ENCODE assay signal across 8 cellular contexts in genomic region chr12:54991161-54991991, GRCh38. TPM values are rescaled to one million over a fixed set of nuclear protein-coding genes. Genes with fewer than 3 reads are reported as not detected.
DNase-seq lines count a peak whose midpoint lies in the region; ATAC-seq, FAIRE-seq and TF ChIP-seq lines count a peak whose summit lies in the region.

No MANE protein-coding gene starts in this region.

- intact Hi-C loops in MCF 10A (cut with micrococcal nuclease): loop anchor here (5.0 kb wide), 1 partner anchor 626 kb away; no protein-coding TSS in a partner anchor

- peaks cover 5% of the 10 kb centered on the region for H3K4me1 Mint-ChIP-seq in MCF 10A (ENCODE audit: insufficient read depth, unreplicated experiment)

- H3K9me3 Mint-ChIP-seq in MCF 10A (ENCODE audit: unreplicated experiment): no peaks in the 10 kb centered on the region

- peaks cover 73% of the 10 kb centered on the region for H3K27me3 Mint-ChIP-seq in MCF 10A (ENCODE audit: insufficient read depth, unreplicated experiment)

- DNase-seq in RPMI8226: peak; percentile 24
- DNase-seq in kidney tubule cell (ENCODE audit: low spot score): peak; percentile 19
- DNase-seq in COLO668 (lab: John Stamatoyannopoulos, UW; ENCODE audit: unreplicated experiment): no peak
- DNase-seq in dermis blood vessel endothelial cell: no peak
- no peak for DNase-seq in MCF 10A (ENCODE audit: unreplicated experiment)
- DNase-seq in urothelium cell line (ENCODE audit: low spot score): no peak

- TF ChIP-seq CTCF in MCF 10A (IDR thresholded peaks at IDR 0.05; ENCODE audit: unreplicated experiment): no peak

- H3K36me3 Mint-ChIP-seq in MCF 10A (ENCODE audit: insufficient read depth, unreplicated experiment): peaks cover 5% of the 10 kb centered on the region

- H3K4me3 Mint-ChIP-seq in MCF 10A (ENCODE audit: unreplicated experiment): no peak overlapping the region

- ATAC-seq in GM18873 (IDR thresholded peaks at IDR 0.05; ENCODE audit: low FRiP score, unreplicated experiment): peak; percentile 61
- peak; percentile 61 for ATAC-seq in HG02870 (IDR thresholded peaks at IDR 0.05; ENCODE audit: unreplicated experiment)

- CTCF ChIA-PET in MCF 10A (lab: Yijun Ruan, JAX): interaction anchor here (0.6 to 3.4 kb wide), 8 partner anchors 12 to 289 kb away, joined by 3 to 233 read pairs (median 15); no protein-coding TSS in a partner anchor

- H3K27ac Mint-ChIP-seq in MCF 10A (ENCODE audit: low read depth, unreplicated experiment): no peak overlapping the region

- BruUV-seq in MCF 10A (replicated peaks; lab: Mats Ljungman, UMichigan): no TSS peak

- POLR2A ChIA-PET in MCF 10A (lab: Yijun Ruan, JAX): interaction anchor here (0.6 to 1.3 kb wide), 2 partner anchors 83 to 349 kb away, joined by 3 to 4 read pairs; no protein-coding TSS in a partner anchor

- no peak for FAIRE-seq in urothelium cell line (lab: Jason Lieb, UNC)

RNA-seq across cellular contexts. Expression of gene TESPA1, which starts 6.8 kb away (rescaled TPM):
- not detected in 2 replicates for total RNA-seq in dermis blood vessel endothelial cell
- total RNA-seq in MCF 10A (2022): not detected in 2 replicates

RNA-seq across cellular contexts. Expression of gene NEUROD4, which starts 28.4 kb away (rescaled TPM):
- total RNA-seq in dermis blood vessel endothelial cell: not detected in 2 replicates
- total RNA-seq in MCF 10A (2022): not detected in 2 replicates

Comparison
In these comparisons a context has a peak if more than half of its experiments do, and no peak if none do; other contexts are left out.
1. DNase-seq: peak in RPMI8226 (single experiment) and kidney tubule cell (single experiment); none in COLO668 (single experiment), dermis blood vessel endothelial cell (single experiment), MCF 10A (single experiment) and urothelium cell line (single experiment).